Comparison of ENCODE assay signal across 22 cellular contexts in the genomic region with DNA sequence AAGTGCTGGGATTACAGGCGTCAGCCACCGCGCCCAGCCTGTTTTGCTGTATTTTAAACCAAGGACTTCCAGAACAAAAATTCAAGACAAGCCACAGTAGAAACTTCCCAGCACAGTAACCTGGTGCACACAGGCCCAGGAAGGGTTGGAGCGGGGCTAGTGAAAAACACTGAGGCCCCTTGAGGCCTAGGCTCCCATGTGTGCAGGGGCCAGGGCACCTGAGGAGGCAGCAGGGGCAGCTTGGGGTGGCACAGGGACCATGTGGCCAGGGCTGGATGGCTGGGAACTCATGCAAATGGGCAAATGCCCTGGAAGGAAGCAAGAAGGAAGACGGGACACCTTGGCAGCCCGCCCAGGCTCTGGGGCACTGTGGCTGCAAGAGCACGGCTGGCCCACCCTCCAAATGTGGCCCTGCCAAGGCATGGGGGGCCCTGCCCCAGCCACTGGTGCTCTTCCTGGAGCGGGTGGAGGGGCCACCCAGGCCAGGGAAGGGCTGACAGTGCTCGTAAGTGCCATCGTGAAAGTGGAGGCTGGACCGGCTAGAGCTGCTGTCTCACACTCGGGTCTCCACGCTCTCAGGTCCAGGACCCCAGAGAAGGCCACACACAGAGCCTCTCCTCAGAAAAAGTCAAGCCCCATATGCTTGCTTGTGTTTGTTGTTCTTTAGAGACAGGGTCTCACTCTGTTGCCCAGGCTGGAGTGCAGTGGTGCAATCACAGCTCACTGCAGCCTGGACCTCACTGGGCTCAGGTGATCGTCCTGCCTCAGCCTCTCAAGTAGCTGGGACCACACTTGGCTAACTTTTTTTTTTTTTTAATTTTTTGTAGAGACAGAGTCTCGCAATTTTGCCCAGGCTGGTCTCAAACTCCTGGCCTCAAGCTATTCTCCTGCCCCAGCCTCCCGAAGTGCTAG. TPM values are rescaled to one million over a fixed set of nuclear protein-coding genes. Genes with fewer than 3 reads are reported as not detected.
DNase-seq lines count a peak whose midpoint lies in the region; ATAC-seq and TF ChIP-seq lines count a peak whose summit lies in the region.
"Had no signal": no experiment of that assay in that cellular context is flagged by ENCODE, and none has a peak within 500 bp of the region (broad histone marks: within the 10 kb centered on the region; RNA-seq: fewer than 3 reads in every experiment).

No MANE protein-coding gene starts in this region.

- no peak overlapping the region for H3K4me3 ChIP-seq in naive thymus-derived CD4-positive, alpha-beta T cell (ENCODE audit: low read length)
- no peak overlapping the region for H3K4me3 ChIP-seq in CD8-positive, alpha-beta memory T cell (ENCODE audit: low read length)
- no peak overlapping the region for H3K4me3 ChIP-seq in GM23248
- H3K4me3 ChIP-seq: esophagus muscularis mucosa, gastrocnemius medialis, HAP-1, lower lobe of right lung, uterus had no signal

- peak overlapping the region; percentile 97 for H3K27ac Mint-ChIP-seq in activated CD4-positive, alpha-beta T cell treated with anti-CD3 and anti-CD28 coated beads, Interleukin-2, amount 10 ng/mL, durations not matched to agents 7 days and 5 days
- peak overlapping the region; percentile 49 for H3K27ac Mint-ChIP-seq in CD4-positive, alpha-beta T cell
- H3K27ac Mint-ChIP-seq in T-helper 17 cell: peak overlapping the region; percentile 75
- peak overlapping the region in 7 of 9 donors; percentile 41 to 95 (median 88) for H3K27ac Mint-ChIP-seq in naive thymus-derived CD4-positive, alpha-beta T cell
- peak overlapping the region in 4 of 8 donors; percentile 12 to 97 (median 52) for H3K27ac Mint-ChIP-seq in CD8-positive, alpha-beta memory T cell

- intact Hi-C loops in CD4-positive, alpha-beta T cell (cut with DNase I, micrococcal nuclease): loop anchor here in 1 of 2 experiments (2.0 kb wide), 1 partner anchor 31 kb away; no protein-coding TSS in a partner anchor
- intact Hi-C loops in naive thymus-derived CD4-positive, alpha-beta T cell (cut with micrococcal nuclease): no loop called here

- no peaks in the 10 kb centered on the region for H3K9me3 ChIP-seq in CD4-positive, alpha-beta T cell (ENCODE audit: control insufficient read depth, low read length)
- H3K9me3 ChIP-seq in T-helper 17 cell (ENCODE audit: control insufficient read depth, low read length, poor library complexity, severe bottlenecking) (no peaks in the 10 kb centered on the region), GM23248 (ENCODE audit: low read depth) (no peaks in the 10 kb centered on the region)
- H3K9me3 ChIP-seq in naive thymus-derived CD4-positive, alpha-beta T cell (ENCODE audit: control insufficient read depth in 2 of 3, low read length in 3 of 3): no peaks in the 10 kb centered on the region
- no peaks in the 10 kb centered on the region for H3K9me3 ChIP-seq in CD8-positive, alpha-beta memory T cell (ENCODE audit: low read length)
- H3K9me3 ChIP-seq: esophagus muscularis mucosa, gastrocnemius medialis, HAP-1, lower lobe of right lung, uterus had no signal

- no peak for ATAC-seq in CD4-positive, alpha-beta T cell (ENCODE audit: poor library complexity)
- ATAC-seq in T-helper 17 cell (no peak), HG03457 (IDR thresholded peaks at IDR 0.05; ENCODE audit: unreplicated experiment) (no peak)
- ATAC-seq in naive thymus-derived CD4-positive, alpha-beta T cell: no peak
- ATAC-seq: gastrocnemius medialis, lower lobe of right lung had no signal

- H3K36me3 Mint-ChIP-seq in activated CD4-positive, alpha-beta T cell treated with anti-CD3 and anti-CD28 coated beads, Interleukin-2, amount 10 ng/mL, durations not matched to agents 7 days and 5 days (ENCODE audit: low read depth): no peaks in the 10 kb centered on the region
- H3K36me3 Mint-ChIP-seq in CD4-positive, alpha-beta T cell (ENCODE audit: low read depth): no peaks in the 10 kb centered on the region
- H3K36me3 Mint-ChIP-seq in T-helper 17 cell (ENCODE audit: low read depth): no peaks in the 10 kb centered on the region
- no peaks in the 10 kb centered on the region for H3K36me3 Mint-ChIP-seq in naive thymus-derived CD4-positive, alpha-beta T cell
- H3K36me3 Mint-ChIP-seq in CD8-positive, alpha-beta memory T cell: no peaks in the 10 kb centered on the region

- H3K9me2 ChIP-seq in GM23248 (ENCODE audit: insufficient read depth): no peaks in the 10 kb centered on the region

- H3K27me3 Mint-ChIP-seq in activated CD4-positive, alpha-beta T cell treated with anti-CD3 and anti-CD28 coated beads, Interleukin-2, amount 10 ng/mL, durations not matched to agents 7 days and 5 days: peaks cover 2% of the 10 kb centered on the region
- no peaks in the 10 kb centered on the region for H3K27me3 Mint-ChIP-seq in CD4-positive, alpha-beta T cell
- no peaks in the 10 kb centered on the region for H3K27me3 Mint-ChIP-seq in T-helper 17 cell
- H3K27me3 Mint-ChIP-seq in naive thymus-derived CD4-positive, alpha-beta T cell: no peaks in the 10 kb centered on the region
- H3K27me3 Mint-ChIP-seq in CD8-positive, alpha-beta memory T cell: no peaks in the 10 kb centered on the region

- H2AFZ ChIP-seq in GM23248: no peak overlapping the region

- CTCF ChIA-PET in activated CD4-positive, alpha-beta T cell treated with anti-CD3 and anti-CD28 coated beads, Interleukin-2, amount 10 ng/mL, durations not matched to agents 7 days and 5 days (lab: Charles Lee): interaction anchor here (0.6 to 5.6 kb wide), 5 partner anchors 13 to 108 kb away, joined by 3 to 27 read pairs (median 3); partner anchors contain the start of genes ARFRP1, LIME1 and ZGPAT
- CTCF ChIA-PET in CD4-positive, alpha-beta T cell (lab: Charles Lee): interaction anchor here (1.7 to 1.8 kb wide), 2 partner anchors 13 to 43 kb away, joined by 5 to 6 read pairs; partner anchors contain the start of gene LIME1
- CTCF ChIA-PET in naive thymus-derived CD4-positive, alpha-beta T cell (lab: Charles Lee): interaction anchor here (0.6 to 1.6 kb wide), 5 partner anchors 9 to 42 kb away, joined by 3 to 6 read pairs (median 4); partner anchors contain the start of genes ARFRP1 and ZGPAT
- CTCF ChIA-PET in CD8-positive, alpha-beta memory T cell (lab: Charles Lee): interaction anchor here (0.5 to 2.6 kb wide), 7 partner anchors 9 to 115 kb away, joined by 3 to 14 read pairs (median 3); partner anchors contain the start of genes LIME1 and TPD52L2

- no peak for DNase-seq in activated CD4-positive, alpha-beta T cell treated with anti-CD3 and anti-CD28 coated beads, Interleukin-2, amount 10 ng/mL, durations not matched to agents 7 days and 5 days
- no peak for DNase-seq in activated CD4-positive, alpha-beta T cell treated with anti-CD3 and anti-CD28 coated beads for 48 hours
- DNase-seq in CD4-positive, alpha-beta T cell: no peak
- DNase-seq in T-helper 17 cell (no peak), GM23248 (no peak)
- no peak for DNase-seq in naive thymus-derived CD4-positive, alpha-beta T cell
- DNase-seq in CD8-positive, alpha-beta memory T cell: no peak
- DNase-seq: activated gamma-delta T cell treated with Interleukin-2 at 50 U/mL for 16 hours; cerebellar nuclear complex; effector CD8-positive, alpha-beta T cell; gastrocnemius medialis; lower lobe of right lung; NCI-H1105; NCI-H2081; OCI-M1; SHP77 treated with DMSO at 0.1 percent for 48 hours; stimulated activated CD4-positive, alpha-beta T cell treated with anti-CD3 and anti-CD28 coated beads, Interleukin-12 subunit alpha, Interleukin-12 subunit beta, amount 100 ng/mL, for 4 hours; uterus had no signal

- H3K9me3 Mint-ChIP-seq in activated CD4-positive, alpha-beta T cell treated with anti-CD3 and anti-CD28 coated beads, Interleukin-2, amount 10 ng/mL, durations not matched to agents 7 days and 5 days: no peaks in the 10 kb centered on the region
- no peaks in the 10 kb centered on the region for H3K9me3 Mint-ChIP-seq in CD4-positive, alpha-beta T cell
- no peaks in the 10 kb centered on the region for H3K9me3 Mint-ChIP-seq in naive thymus-derived CD4-positive, alpha-beta T cell
- no peaks in the 10 kb centered on the region for H3K9me3 Mint-ChIP-seq in CD8-positive, alpha-beta memory T cell

- no peaks in the 10 kb centered on the region for H4K20me1 ChIP-seq in GM23248 (ENCODE audit: insufficient read depth)

- H3K9ac ChIP-seq in GM23248: no peak overlapping the region

- H3K27ac ChIP-seq in CD4-positive, alpha-beta T cell (ENCODE audit: low read depth, low read length): no peak overlapping the region
- H3K27ac ChIP-seq in naive thymus-derived CD4-positive, alpha-beta T cell (ENCODE audit: low read depth, low read length): no peak overlapping the region
- H3K27ac ChIP-seq in CD8-positive, alpha-beta memory T cell (ENCODE audit: low read depth, low read length): no peak overlapping the region
- H3K27ac ChIP-seq in GM23248: no peak overlapping the region
- H3K27ac ChIP-seq: esophagus muscularis mucosa, gastrocnemius medialis, lower lobe of right lung, uterus had no signal

- H3K4me3 Mint-ChIP-seq in activated CD4-positive, alpha-beta T cell treated with anti-CD3 and anti-CD28 coated beads, Interleukin-2, amount 10 ng/mL, durations not matched to agents 7 days and 5 days: no peak overlapping the region
- H3K4me3 Mint-ChIP-seq in CD4-positive, alpha-beta T cell: no peak overlapping the region
- peak overlapping the region; percentile 12 for H3K4me3 Mint-ChIP-seq in T-helper 17 cell
- peak overlapping the region in 6 of 10 donors; percentile 14 to 82 (median 32) for H3K4me3 Mint-ChIP-seq in naive thymus-derived CD4-positive, alpha-beta T cell
- H3K4me3 Mint-ChIP-seq in CD8-positive, alpha-beta memory T cell: peak overlapping the region in 1 of 7 donors; percentile 66

- H3K27me3 ChIP-seq in CD4-positive, alpha-beta T cell (ENCODE audit: control insufficient read depth, insufficient read depth, low read length): no peaks in the 10 kb centered on the region
- no peaks in the 10 kb centered on the region for H3K27me3 ChIP-seq in naive thymus-derived CD4-positive, alpha-beta T cell (ENCODE audit: control insufficient read depth in 2 of 2, insufficient read depth in 2 of 2, low read length in 2 of 2)
- no peaks in the 10 kb centered on the region for H3K27me3 ChIP-seq in CD8-positive, alpha-beta memory T cell (ENCODE audit: insufficient read depth, low read length, poor library complexity, severe bottlenecking)
- no peaks in the 10 kb centered on the region for H3K27me3 ChIP-seq in GM23248 (replicated peaks; ENCODE audit: insufficient read depth)
- H3K27me3 ChIP-seq: esophagus muscularis mucosa, gastrocnemius medialis, uterus had no signal

- peaks cover 13 to 23% of the 10 kb centered on the region in 2 donors for H3K4me1 ChIP-seq in naive thymus-derived CD4-positive, alpha-beta T cell (ENCODE audit: control insufficient read depth in 2 of 2, insufficient read depth in 2 of 2, low read length in 2 of 2)
- H3K4me1 ChIP-seq in CD8-positive, alpha-beta memory T cell (ENCODE audit: insufficient read depth, low read length): peaks cover 20% of the 10 kb centered on the region
- H3K4me1 ChIP-seq in GM23248 (ENCODE audit: insufficient read depth): no peaks in the 10 kb centered on the region
- H3K4me1 ChIP-seq: gastrocnemius medialis, HAP-1, lower lobe of right lung, uterus had no signal

- H3K36me3 ChIP-seq in naive thymus-derived CD4-positive, alpha-beta T cell (ENCODE audit: control insufficient read depth in 2 of 3, insufficient read depth in 3 of 3, low read length in 3 of 3): no peaks in the 10 kb centered on the region
- no peaks in the 10 kb centered on the region for H3K36me3 ChIP-seq in CD8-positive, alpha-beta memory T cell (ENCODE audit: insufficient read depth, low read length)
- H3K36me3 ChIP-seq in GM23248 (ENCODE audit: low read depth): no peaks in the 10 kb centered on the region
- H3K36me3 ChIP-seq: gastrocnemius medialis, HAP-1, uterus had no signal

- in situ Hi-C loops in GM23248 (cut with MboI): no loop called here

- 89 to 90% methylated on average over 16 of the region's 16 CpGs for WGBS in GM23248 (ENCODE audit: low coverage in 1 of 2, low lambda C conversion rate in 2 of 2, missing lambda C conversion rate in 2 of 2), 2 experiments

- POLR2A ChIA-PET in activated CD4-positive, alpha-beta T cell treated with anti-CD3 and anti-CD28 coated beads, Interleukin-2, amount 10 ng/mL, durations not matched to agents 7 days and 5 days (lab: Charles Lee): no interaction called here
- POLR2A ChIA-PET in CD4-positive, alpha-beta T cell (lab: Charles Lee): interaction anchor here (2.6 to 4.9 kb wide), 2 partner anchors 12 to 43 kb away, joined by 18 to 118 read pairs; partner anchors contain the start of genes ARFRP1, LIME1, SLC2A4RG and ZGPAT
- POLR2A ChIA-PET in naive thymus-derived CD4-positive, alpha-beta T cell (lab: Charles Lee): interaction anchor here (0.6 to 5.2 kb wide), 8 partner anchors 9 to 228 kb away, joined by 3 to 37 read pairs (median 4); partner anchors contain the start of genes ARFRP1, LIME1, TPD52L2 and ZGPAT
- POLR2A ChIA-PET in CD8-positive, alpha-beta memory T cell (lab: Charles Lee): interaction anchor here (1.1 to 5.0 kb wide), 4 partner anchors 9 to 115 kb away, joined by 3 to 31 read pairs (median 7); partner anchors contain the start of genes LIME1, SLC2A4RG and TPD52L2

- peaks cover 26% of the 10 kb centered on the region for H3K4me1 Mint-ChIP-seq in activated CD4-positive, alpha-beta T cell treated with anti-CD3 and anti-CD28 coated beads, Interleukin-2, amount 10 ng/mL, durations not matched to agents 7 days and 5 days
- peaks cover 35% of the 10 kb centered on the region for H3K4me1 Mint-ChIP-seq in CD4-positive, alpha-beta T cell (ENCODE audit: low read depth)
- H3K4me1 Mint-ChIP-seq in T-helper 17 cell: peaks cover 8% of the 10 kb centered on the region
- peaks cover 12 to 49% (median 28%) of the 10 kb centered on the region in 7 donors for H3K4me1 Mint-ChIP-seq in naive thymus-derived CD4-positive, alpha-beta T cell
- peaks cover 10 to 29% (median 21%) of the 10 kb centered on the region in 3 donors for H3K4me1 Mint-ChIP-seq in CD8-positive, alpha-beta memory T cell

- H3K79me2 ChIP-seq in GM23248 (ENCODE audit: insufficient read depth): no peaks in the 10 kb centered on the region

- no peak overlapping the region for H3K4me2 ChIP-seq in GM23248 (ENCODE audit: unreplicated experiment)

- H3F3A ChIP-seq in GM23248 (ENCODE audit: insufficient read depth): no peaks in the 10 kb centered on the region

- TF ChIP-seq CTCF in CD4-positive, alpha-beta T cell (IDR thresholded peaks at IDR 0.05): no peak

RNA-seq across cellular contexts. Expression of gene SLC2A4RG, which starts 10.3 kb away (rescaled TPM):
- 100 to 1,000 TPM; 105 to 129 TPM for total RNA-seq in activated CD4-positive, alpha-beta T cell treated with anti-CD3 and anti-CD28 coated beads, Interleukin-2, amount 10 ng/mL, durations not matched to agents 7 days and 5 days
- 100 to 1,000 TPM; 123 to 125 TPM for total RNA-seq in CD4-positive, alpha-beta T cell
- 100 to 1,000 TPM in 1 of 2 donors, 10 to 100 TPM in 1; 98.1 to 103 TPM for total RNA-seq in T-helper 17 cell
- 100 to 1,000 TPM in 3 of 5 experiments, 10 to 100 TPM in 2; 88.7 to 136 (median 111) TPM for total RNA-seq in naive thymus-derived CD4-positive, alpha-beta T cell
- polyA plus RNA-seq in naive thymus-derived CD4-positive, alpha-beta T cell: 1 to 10 TPM; 3.0 to 4.6 TPM
- total RNA-seq in CD8-positive, alpha-beta memory T cell: 10 to 100 TPM; 37.5 to 40.6 TPM
- polyA plus RNA-seq in CD8-positive, alpha-beta memory T cell: 7.8 TPM
- total RNA-seq in GM23248 (2014; rRNA removed; shearing (Covaris generic)): 63.9 and 64.9 TPM in 2 replicates
- polyA plus RNA-seq in GM23248 (2016; fragmentation: Nextera tagmentation; extraction: Ambion mirVana): 21.3 and 22.7 TPM in 2 replicates

RNA-seq across cellular contexts. Expression of gene LIME1, which starts 13.4 kb away (rescaled TPM):
- 100 to 1,000 TPM; 253 to 302 TPM for total RNA-seq in activated CD4-positive, alpha-beta T cell treated with anti-CD3 and anti-CD28 coated beads, Interleukin-2, amount 10 ng/mL, durations not matched to agents 7 days and 5 days
- total RNA-seq in CD4-positive, alpha-beta T cell: 100 to 1,000 TPM; 149 to 165 TPM
- total RNA-seq in T-helper 17 cell: 100 to 1,000 TPM; 156 to 179 TPM
- total RNA-seq in naive thymus-derived CD4-positive, alpha-beta T cell: 100 to 1,000 TPM in 3 of 5 experiments, 10 to 100 TPM in 2; 96.8 to 118 (median 103) TPM
- polyA plus RNA-seq in naive thymus-derived CD4-positive, alpha-beta T cell: 100 to 1,000 TPM; 205 to 366 TPM
- 10 to 100 TPM; 18.4 to 19.6 TPM for total RNA-seq in CD8-positive, alpha-beta memory T cell
- 366 TPM for polyA plus RNA-seq in CD8-positive, alpha-beta memory T cell
- total RNA-seq in GM23248 (2014; rRNA removed; shearing (Covaris generic)): 14.1 and 32.0 TPM in 2 replicates
- polyA plus RNA-seq in GM23248 (2016; fragmentation: Nextera tagmentation; extraction: Ambion mirVana): 2.4 and 3.7 TPM in 2 replicates

RNA-seq across cellular contexts. Expression of gene ZGPAT, which starts 42.0 kb away (rescaled TPM):
- total RNA-seq in activated CD4-positive, alpha-beta T cell treated with anti-CD3 and anti-CD28 coated beads, Interleukin-2, amount 10 ng/mL, durations not matched to agents 7 days and 5 days: 10 to 100 TPM; 37.3 to 43.3 TPM
- 10 to 100 TPM; 28.2 to 33.4 TPM for total RNA-seq in CD4-positive, alpha-beta T cell
- total RNA-seq in T-helper 17 cell: 10 to 100 TPM; 35.0 to 39.8 TPM
- total RNA-seq in naive thymus-derived CD4-positive, alpha-beta T cell: 10 to 100 TPM; 42.9 to 49.9 (median 45.4) TPM
- polyA plus RNA-seq in naive thymus-derived CD4-positive, alpha-beta T cell: 10 to 100 TPM; 47.5 to 82.1 TPM
- 10 to 100 TPM; 29.7 to 29.9 TPM for total RNA-seq in CD8-positive, alpha-beta memory T cell
- 77.5 TPM for polyA plus RNA-seq in CD8-positive, alpha-beta memory T cell
- total RNA-seq in GM23248 (2014; rRNA removed; shearing (Covaris generic)): 26.2 and 28.5 TPM in 2 replicates
- 19.9 and 22.7 TPM in 2 replicates for polyA plus RNA-seq in GM23248 (2016; fragmentation: Nextera tagmentation; extraction: Ambion mirVana)

RNA-seq across cellular contexts. Expression of gene ARFRP1, which starts 42.1 kb away (rescaled TPM):
- total RNA-seq in activated CD4-positive, alpha-beta T cell treated with anti-CD3 and anti-CD28 coated beads, Interleukin-2, amount 10 ng/mL, durations not matched to agents 7 days and 5 days: 10 to 100 TPM; 52.7 to 64.5 TPM
- 10 to 100 TPM; 34.5 to 35.7 TPM for total RNA-seq in CD4-positive, alpha-beta T cell
- 10 to 100 TPM; 44.0 to 53.2 TPM for total RNA-seq in T-helper 17 cell
- total RNA-seq in naive thymus-derived CD4-positive, alpha-beta T cell: 10 to 100 TPM; 55.4 to 92.1 (median 66.2) TPM
- 100 to 1,000 TPM in 1 of 2 donors, 10 to 100 TPM in 1; 89.1 to 108 TPM for polyA plus RNA-seq in naive thymus-derived CD4-positive, alpha-beta T cell
- 10 to 100 TPM; 63.7 to 72.8 TPM for total RNA-seq in CD8-positive, alpha-beta memory T cell
- polyA plus RNA-seq in CD8-positive, alpha-beta memory T cell: 73.9 TPM
- 61.4 and 65.9 TPM in 2 replicates for total RNA-seq in GM23248 (2014; rRNA removed; shearing (Covaris generic))
- polyA plus RNA-seq in GM23248 (2016; fragmentation: Nextera tagmentation; extraction: Ambion mirVana): 57.6 and 60.8 TPM in 2 replicates

RNA-seq across cellular contexts. Expression of gene TNFRSF6B, which starts 53.4 kb away (rescaled TPM):
- total RNA-seq in activated CD4-positive, alpha-beta T cell treated with anti-CD3 and anti-CD28 coated beads, Interleukin-2, amount 10 ng/mL, durations not matched to agents 7 days and 5 days: 1 to 10 TPM in 1 of 2 experiments, not detected in 1; 1.0 TPM
- 1 to 10 TPM; 2.5 to 2.6 TPM for total RNA-seq in CD4-positive, alpha-beta T cell
- not detected for total RNA-seq in T-helper 17 cell
- total RNA-seq in naive thymus-derived CD4-positive, alpha-beta T cell: under 1 TPM in 1 of 5 experiments, not detected in 4; 0.74 TPM
- under 1 TPM in 1 of 2 donors, not detected in 1; 0.22 TPM for polyA plus RNA-seq in naive thymus-derived CD4-positive, alpha-beta T cell
- total RNA-seq in CD8-positive, alpha-beta memory T cell: not detected
- 0.22 TPM for polyA plus RNA-seq in CD8-positive, alpha-beta memory T cell
- 36.9 and 39.9 TPM in 2 replicates for total RNA-seq in GM23248 (2014; rRNA removed; shearing (Covaris generic))
- polyA plus RNA-seq in GM23248 (2016; fragmentation: Nextera tagmentation; extraction: Ambion mirVana): 17.4 and 17.5 TPM in 2 replicates
- total RNA-seq: T-helper 2 cell treated with Interferon-gamma antibody and Interleukin-4, amounts not matched to agents 100 ng/mL and 5 ng/mL, for 36 hours had no signal

Comparison
In these comparisons a context has a peak if more than half of its experiments do, and no peak if none do; other contexts are left out.
1. H3K4me3 Mint-ChIP-seq: peak in T-helper 17 cell (single experiment) and naive thymus-derived CD4-positive, alpha-beta T cell (6 of 10); none in activated CD4-positive, alpha-beta T cell treated with anti-CD3 and anti-CD28 coated beads, Interleukin-2, amount 10 ng/mL, durations not matched to agents 7 days and 5 days (single experiment) and CD4-positive, alpha-beta T cell (single experiment).